Comparison of ENCODE assay signal across 12 cellular contexts in genomic region chr3:103968131-103968530, GRCh38.
DNase-seq lines count a peak whose midpoint lies in the region; ATAC-seq lines count a peak whose summit lies in the region.
"Had no signal": no experiment of that assay in that cellular context is flagged by ENCODE, and none has a peak within 500 bp of the region (broad histone marks: within the 10 kb centered on the region; RNA-seq: fewer than 3 reads in every experiment).

No MANE protein-coding gene starts in this region.

- ATAC-seq in HG02588 (IDR thresholded peaks at IDR 0.05; ENCODE audit: unreplicated experiment) (peak; percentile 60), HG03139 (IDR thresholded peaks at IDR 0.05; ENCODE audit: unreplicated experiment) (peak; percentile 55)

- DNase-seq in DMS53 (lab: John Stamatoyannopoulos, UW) (peak; percentile 12), DMS53 treated with DMSO at 0.1 percent for 48 hours (lab: John Stamatoyannopoulos, UW; ENCODE audit: unreplicated experiment) (no peak), T-helper 1 cell (no peak), COLO668 (lab: John Stamatoyannopoulos, UW; ENCODE audit: unreplicated experiment) (no peak), COLO829 (ENCODE audit: low spot score) (no peak)
- no peak for DNase-seq in activated CD4-positive, CD25-positive, alpha-beta regulatory T cell treated with anti-CD3 and anti-CD28 coated beads, Interleukin-2, amount 50 U/mL, for 72 hours
- DNase-seq: DMS153; NCI-H1930; stimulated activated naive CD4-positive, alpha-beta T cell; T1000 had no signal
